ENCODE assay signal across 8 cellular contexts in the genomic region with DNA sequence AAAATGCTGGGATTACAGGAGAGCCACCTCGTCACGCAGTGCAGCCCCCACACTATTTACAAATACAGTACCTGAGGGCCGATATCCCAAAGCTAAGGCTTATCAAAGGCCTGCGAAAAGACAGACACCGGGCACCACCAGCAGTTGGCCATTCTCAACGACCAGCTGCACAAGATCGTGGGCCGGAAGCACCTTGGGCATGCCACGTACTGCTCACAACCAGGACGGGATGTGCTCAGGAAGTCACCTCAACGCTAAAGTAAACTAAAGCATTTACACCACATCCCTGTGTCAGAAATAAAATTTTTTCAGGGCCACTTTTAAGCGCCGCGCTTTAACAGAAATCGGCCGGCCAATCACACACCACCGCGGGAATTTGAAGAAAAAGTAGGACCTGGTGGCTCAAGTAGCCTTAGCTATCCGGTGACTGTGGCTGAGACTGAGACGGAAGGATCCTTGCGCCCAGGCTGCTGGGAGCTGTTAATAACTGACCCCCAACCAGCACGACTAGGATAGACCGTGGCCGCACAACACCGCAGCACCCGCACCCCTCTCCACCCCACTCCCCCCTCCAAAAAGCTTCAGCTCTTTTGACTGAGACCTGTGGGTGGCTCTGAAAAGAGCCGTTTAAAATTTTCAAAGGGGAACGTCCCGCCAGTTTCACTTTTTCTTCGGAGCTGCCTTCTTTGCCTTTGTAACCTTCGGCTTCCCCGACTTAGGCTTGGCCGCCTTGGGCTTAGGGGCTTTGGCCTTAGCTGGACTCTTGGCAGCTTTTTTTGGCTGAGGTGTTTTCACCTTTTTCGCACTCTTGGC.
A peak's percentile ranks its signal among the peaks of the same experiment; 100 is the strongest.
DNase-seq lines count a peak whose midpoint lies in the region; ATAC-seq and TF ChIP-seq lines count a peak whose summit lies in the region.

No MANE protein-coding gene starts in this region.

- peak overlapping the region; percentile 81 to 96 (median 96) for H3K27ac ChIP-seq in Peyer's patch
- H3K27ac ChIP-seq in cardiac muscle cell = peak overlapping the region; percentile 0
- H3K27ac ChIP-seq in prostate gland = peak overlapping the region; percentile 82 to 87

- peaks cover 11% of the 10 kb centered on the region for H3K27me3 Mint-ChIP-seq in activated naive CD4-positive, alpha-beta T cell treated with anti-CD3 and anti-CD28 coated beads, Interleukin-2, amount 10 ng/mL, durations not matched to agents 7 days and 5 days

- TF ChIP-seq POLR2A in Peyer's patch (IDR thresholded peaks at IDR 0.05) (peak; percentile 54 to 60), prostate gland (IDR thresholded peaks at IDR 0.05) (peak; percentile 19)

- H3K27me3 ChIP-seq in Peyer's patch (no peaks in the 10 kb centered on the region), cardiac muscle cell (no peaks in the 10 kb centered on the region), prostate gland (replicated peaks; ENCODE audit: insufficient read depth) (no peaks in the 10 kb centered on the region)

- H3K9me3 Mint-ChIP-seq in activated naive CD4-positive, alpha-beta T cell treated with anti-CD3 and anti-CD28 coated beads, Interleukin-2, amount 10 ng/mL, durations not matched to agents 7 days and 5 days = no peaks in the 10 kb centered on the region

- H3K4me3 ChIP-seq in Peyer's patch (peak overlapping the region; percentile 51 to 65 (median 54)), cardiac muscle cell (peak overlapping the region; percentile 45), prostate gland (peak overlapping the region; percentile 36 to 42)

- H3K4me1 ChIP-seq in Peyer's patch = peaks cover 0 to 9% (median 2%) of the 10 kb centered on the region in 4 donors
- H3K4me1 ChIP-seq in cardiac muscle cell (ENCODE audit: low read depth) = peaks cover 10% of the 10 kb centered on the region
- no peaks in the 10 kb centered on the region for H3K4me1 ChIP-seq in prostate gland (replicated peaks)

- H3K9me3 ChIP-seq in Peyer's patch = no peaks in the 10 kb centered on the region
- no peaks in the 10 kb centered on the region for H3K9me3 ChIP-seq in cardiac muscle cell (ENCODE audit: low read depth)
- H3K9me3 ChIP-seq in prostate gland = no peaks in the 10 kb centered on the region

- peak overlapping the region; percentile 100 for H3K27ac Mint-ChIP-seq in activated naive CD4-positive, alpha-beta T cell treated with anti-CD3 and anti-CD28 coated beads, Interleukin-2, amount 10 ng/mL, durations not matched to agents 7 days and 5 days

- WGBS in prostate gland = under 1% methylated on average over 34 of the region's 34 CpGs

- TF ChIP-seq CTCF in Peyer's patch (IDR thresholded peaks at IDR 0.05) (peak in 2 of 6 experiments; percentile 14 to 20), cardiac muscle cell (IDR thresholded peaks at IDR 0.05; ENCODE audit: low read depth, low read length) (no peak), prostate gland (IDR thresholded peaks at IDR 0.05) (peak in 1 of 4 experiments; percentile 2)

- peak; percentile 64 for DNase-seq in NCI-H82 (lab: John Stamatoyannopoulos, UW)
- no peak for DNase-seq in NCI-H82 treated with DMSO at 0.1 percent for 48 hours (lab: John Stamatoyannopoulos, UW; ENCODE audit: unreplicated experiment)
- peak; percentile 79 to 94 (median 86) for DNase-seq in Peyer's patch
- DNase-seq in activated naive CD4-positive, alpha-beta T cell treated with anti-CD3 and anti-CD28 coated beads, Interleukin-2, amount 10 ng/mL, durations not matched to agents 7 days and 5 days = peak; percentile 82
- peak; percentile 54 to 68 for DNase-seq in cardiac muscle cell (ENCODE audit: low read depth in 1 of 2, low spot score in 1 of 2)
- DNase-seq in prostate gland (ENCODE audit: low spot score) = peak; percentile 79
- no peak for DNase-seq in NCI-H2171 treated with DMSO at 0.1 percent for 48 hours (lab: John Stamatoyannopoulos, UW)

- H3K4me1 Mint-ChIP-seq in activated naive CD4-positive, alpha-beta T cell treated with anti-CD3 and anti-CD28 coated beads, Interleukin-2, amount 10 ng/mL, durations not matched to agents 7 days and 5 days = peaks cover 55% of the 10 kb centered on the region

- intact Hi-C loops in prostate gland (cut with DNase I) = no loop called here

- peak; percentile 35 for ATAC-seq in HG03039 (IDR thresholded peaks at IDR 0.05; ENCODE audit: unreplicated experiment)

- no peaks in the 10 kb centered on the region for H3K36me3 ChIP-seq in Peyer's patch
- H3K36me3 ChIP-seq in cardiac muscle cell = no peaks in the 10 kb centered on the region
- no peaks in the 10 kb centered on the region for H3K36me3 ChIP-seq in prostate gland

- CTCF ChIA-PET in activated naive CD4-positive, alpha-beta T cell treated with anti-CD3 and anti-CD28 coated beads, Interleukin-2, amount 10 ng/mL, durations not matched to agents 7 days and 5 days (lab: Charles Lee) = interaction anchor here (0.7 to 1.4 kb wide), 6 partner anchors 17 to 58 kb away, joined by 3 to 4 read pairs (median 3); a partner anchor contains a TSS

- H3K36me3 Mint-ChIP-seq in activated naive CD4-positive, alpha-beta T cell treated with anti-CD3 and anti-CD28 coated beads, Interleukin-2, amount 10 ng/mL, durations not matched to agents 7 days and 5 days = peaks cover 17% of the 10 kb centered on the region

- peak overlapping the region; percentile 89 for H3K4me3 Mint-ChIP-seq in activated naive CD4-positive, alpha-beta T cell treated with anti-CD3 and anti-CD28 coated beads, Interleukin-2, amount 10 ng/mL, durations not matched to agents 7 days and 5 days

Comparison
In these comparisons a context has a peak if more than half of its experiments do, and no peak if none do; other contexts are left out.
1. DNase-seq: peak in NCI-H82 (single experiment), Peyer's patch (3 of 3), activated naive CD4-positive, alpha-beta T cell treated with anti-CD3 and anti-CD28 coated beads, Interleukin-2, amount 10 ng/mL, durations not matched to agents 7 days and 5 days (single experiment), cardiac muscle cell (2 of 2) and prostate gland (single experiment); none in NCI-H82 treated with DMSO at 0.1 percent for 48 hours (single experiment) and NCI-H2171 treated with DMSO at 0.1 percent for 48 hours (single experiment).
2. H3K27ac ChIP-seq: peak in every context shown above with its lines; median percentile 96 in Peyer's patch; 84 in prostate gland; 0 in cardiac muscle cell.
3. Peak in every context shown above with its lines, with median percentiles within 50 percentile points of each other: H3K4me3 ChIP-seq.